Comparison of ENCODE assay signal across 15 cellular contexts in the genomic region with DNA sequence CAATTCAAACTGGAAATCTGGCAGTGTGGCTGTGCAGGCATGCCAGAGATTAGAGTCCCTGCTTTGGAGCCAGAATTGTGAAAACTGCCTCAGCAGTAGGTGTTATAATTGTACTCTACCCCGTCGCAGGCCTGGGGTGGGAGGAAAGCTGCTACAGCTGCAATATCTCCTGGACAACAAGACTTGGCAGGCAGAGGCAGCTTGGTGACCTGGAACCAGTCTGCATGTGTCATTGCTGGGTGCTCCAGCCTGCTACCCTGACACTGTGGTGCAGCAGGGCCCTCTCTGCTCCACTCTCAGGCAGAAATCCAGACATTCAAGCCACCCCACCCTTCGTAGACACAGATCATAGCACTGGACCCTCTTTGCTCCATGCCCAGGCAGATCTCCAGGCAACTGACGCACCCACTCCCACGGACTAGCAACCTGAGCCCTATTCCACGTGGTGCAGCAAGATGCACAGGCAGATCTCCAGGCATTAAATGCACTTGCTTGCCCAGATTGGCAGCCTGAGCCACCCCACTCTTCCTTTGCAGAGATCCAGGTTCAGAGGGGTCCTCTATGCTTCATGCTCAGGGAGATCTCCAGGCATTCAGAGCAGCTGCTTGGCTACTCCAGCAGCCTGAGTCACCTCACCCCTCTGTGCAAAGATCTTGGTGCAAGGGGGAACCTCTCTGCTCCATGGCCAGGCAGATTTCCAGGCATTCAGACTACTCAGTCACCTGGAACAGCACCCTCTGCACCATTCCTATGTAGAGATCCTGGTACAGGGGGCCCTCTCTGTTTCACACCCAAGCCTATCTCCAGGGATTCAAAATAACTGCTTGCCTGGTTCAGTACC.
A peak's percentile ranks its signal among the peaks of the same experiment; 100 is the strongest.
DNase-seq lines count a peak whose midpoint lies in the region; ATAC-seq and TF ChIP-seq lines count a peak whose summit lies in the region.
"Had no signal": no experiment of that assay in that cellular context is flagged by ENCODE, and none has a peak within 500 bp of the region (broad histone marks: within the 10 kb centered on the region; RNA-seq: fewer than 3 reads in every experiment).

No MANE protein-coding gene starts in this region.

- H2AK5ac ChIP-seq in H9 (ENCODE audit: insufficient read length, low read length), result no peak overlapping the region

- H2AFZ ChIP-seq in H9 (ENCODE audit: low read length), result no peak overlapping the region

- H4K20me1 ChIP-seq in H9 (ENCODE audit: control insufficient read depth, insufficient read depth, insufficient read length), result no peaks in the 10 kb centered on the region

- H3K36me3 Mint-ChIP-seq in H9 (ENCODE audit: insufficient read depth in 1 of 3, low read depth in 3 of 3), result peaks cover 7 to 21% (median 9%) of the 10 kb centered on the region in 3 experiments; a peak in 6 of 7 replicates

- H2BK120ac ChIP-seq in H9 (ENCODE audit: low read depth, low read length, poor library complexity, severe bottlenecking), result no peak overlapping the region

- no peak overlapping the region for H3K27ac ChIP-seq in H9 (ENCODE audit: insufficient read length, low read depth, low read length)
- H3K27ac ChIP-seq: esophagus squamous epithelium, KMS-11 had no signal

- peak overlapping the region in 2 of 3 experiments; percentile 58 to 91; a peak in 4 of 7 replicates for H3K27ac Mint-ChIP-seq in H9
- H3K27ac Mint-ChIP-seq: activated CD8-positive, alpha-beta memory T cell treated with anti-CD3 and anti-CD28 coated beads, Interleukin-2, amount 10 ng/mL, durations not matched to agents 7 days and 5 days; activated naive CD4-positive, alpha-beta T cell treated with anti-CD3 and anti-CD28 coated beads, Interleukin-2, amount 10 ng/mL, durations not matched to agents 7 days and 5 days; stimulated activated naive CD8-positive, alpha-beta T cell treated with anti-CD3 and anti-CD28 coated beads, Interleukin-15, Interleukin-2, amounts not matched to agents 100 ng/mL and 50 ng/mL, for 24 hours had no signal

- H2BK5ac ChIP-seq in H9 (ENCODE audit: insufficient read length, low read length), result no peak overlapping the region

- no peak overlapping the region for H3K18ac ChIP-seq in H9 (ENCODE audit: insufficient read length, low read depth, low read length)

- H2BK15ac ChIP-seq in H9 (ENCODE audit: low read depth, low read length), result no peak overlapping the region

- ATAC-seq in activated CD4-positive, CD25-positive, alpha-beta regulatory T cell treated with anti-CD3 and anti-CD28 coated beads, Interleukin-2, amount 50 U/mL, for 24 hours, result no peak
- ATAC-seq: activated CD8-positive, alpha-beta memory T cell treated with anti-CD3 and anti-CD28 coated beads, Interleukin-2, amount 10 ng/mL, durations not matched to agents 7 days and 5 days had no signal

- H2BK12ac ChIP-seq in H9 (ENCODE audit: insufficient read length, low read depth, low read length), result no peak overlapping the region

- TF ChIP-seq CTCF in H9 (conservative IDR thresholded peaks at IDR 0.05), result no peak

- no peak overlapping the region for H3K56ac ChIP-seq in H9 (ENCODE audit: insufficient read length, low read depth, low read length)

- intact Hi-C loops in cardiac septum (cut with DNase I), result loop anchor here (5.0 kb wide), 2 partner anchors 83 to 152 kb away; no protein-coding TSS in a partner anchor
- intact Hi-C loops in posterior cingulate gyrus (cut with DNase I), result no loop called here

- H3K27me3 Mint-ChIP-seq in H9 (ENCODE audit: low read depth), result no peaks in the 10 kb centered on the region
- H3K27me3 Mint-ChIP-seq: activated CD8-positive, alpha-beta memory T cell treated with anti-CD3 and anti-CD28 coated beads, Interleukin-2, amount 10 ng/mL, durations not matched to agents 7 days and 5 days; activated naive CD4-positive, alpha-beta T cell treated with anti-CD3 and anti-CD28 coated beads, Interleukin-2, amount 10 ng/mL, durations not matched to agents 7 days and 5 days; stimulated activated naive CD8-positive, alpha-beta T cell treated with anti-CD3 and anti-CD28 coated beads, Interleukin-15, Interleukin-2, amounts not matched to agents 100 ng/mL and 50 ng/mL, for 24 hours had no signal

- no peak overlapping the region for H3K4me2 ChIP-seq in H9 (ENCODE audit: insufficient read depth, insufficient read length, low read length)
- H3K4me2 ChIP-seq: KMS-11 had no signal

- no peak overlapping the region for H3T11ph ChIP-seq in H9 (ENCODE audit: low read length)

- H3K9me3 ChIP-seq in H9 (ENCODE audit: control insufficient read depth, low read depth, low read length), result no peaks in the 10 kb centered on the region
- H3K9me3 ChIP-seq: esophagus squamous epithelium had no signal

- H3K4me1 Mint-ChIP-seq in H9, result no peaks in the 10 kb centered on the region
- H3K4me1 Mint-ChIP-seq: activated CD8-positive, alpha-beta memory T cell treated with anti-CD3 and anti-CD28 coated beads, Interleukin-2, amount 10 ng/mL, durations not matched to agents 7 days and 5 days; activated naive CD4-positive, alpha-beta T cell treated with anti-CD3 and anti-CD28 coated beads, Interleukin-2, amount 10 ng/mL, durations not matched to agents 7 days and 5 days had no signal

- no peaks in the 10 kb centered on the region for H3K4me1 ChIP-seq in H9 (ENCODE audit: insufficient read depth, low read length)

- H3K27me3 ChIP-seq in H9 (ENCODE audit: insufficient read depth, low read length), result no peaks in the 10 kb centered on the region
- H3K27me3 ChIP-seq: esophagus squamous epithelium had no signal

- no peak overlapping the region for H4K5ac ChIP-seq in H9 (ENCODE audit: insufficient read length, low read depth, low read length)

- no peak overlapping the region for H4K8ac ChIP-seq in H9 (replicated peaks; ENCODE audit: insufficient read length, low read depth, low read length)

- 0 out of 2 replicates have a peak, but pooled peaks cover 3% of the 10 kb centered on the region for H3K79me2 ChIP-seq in H9 (ENCODE audit: insufficient read depth, low read length)

- no peaks in the 10 kb centered on the region for H3K23me2 ChIP-seq in H9 (ENCODE audit: insufficient read length, low read depth, low read length, poor library complexity, severe bottlenecking)

- no peak overlapping the region for H4K91ac ChIP-seq in H9 (ENCODE audit: insufficient read length, low read depth, low read length)

- no CpG with 5 or more reads among the region's 6 CpGs for WGBS in H9 (ENCODE audit: extremely low coverage, insufficient read length, low lambda C conversion rate)

- H3K4ac ChIP-seq in H9 (ENCODE audit: low read depth, low read length), result no peak overlapping the region

- no peaks in the 10 kb centered on the region for H3K79me1 ChIP-seq in H9 (ENCODE audit: insufficient read depth, low read depth, low read length, poor library complexity, severe bottlenecking)

- H3K23ac ChIP-seq in H9 (ENCODE audit: insufficient read length, low read depth, low read length), result no peak overlapping the region

- peaks cover 2 to 5% of the 10 kb centered on the region in 2 experiments; a peak in 1 of 5 replicates for H3K9me3 Mint-ChIP-seq in H9

- no peak overlapping the region for H2BK20ac ChIP-seq in H9 (ENCODE audit: low read depth, low read length, poor library complexity, severe bottlenecking)

- H3K4me3 Mint-ChIP-seq in H9, result no peak overlapping the region
- H3K4me3 Mint-ChIP-seq: activated CD8-positive, alpha-beta memory T cell treated with anti-CD3 and anti-CD28 coated beads, Interleukin-2, amount 10 ng/mL, durations not matched to agents 7 days and 5 days; activated naive CD4-positive, alpha-beta T cell treated with anti-CD3 and anti-CD28 coated beads, Interleukin-2, amount 10 ng/mL, durations not matched to agents 7 days and 5 days; stimulated activated naive CD8-positive, alpha-beta T cell treated with anti-CD3 and anti-CD28 coated beads, Interleukin-15, Interleukin-2, amounts not matched to agents 100 ng/mL and 50 ng/mL, for 24 hours had no signal

- no peak for DNase-seq in H9
- DNase-seq in anterior cingulate cortex (lab: John Stamatoyannopoulos, UW), result peak in 41 of 58 donors; percentile 2 to 62 (median 25)
- DNase-seq in cardiac septum (ENCODE audit: low spot score), result peak; percentile 80
- DNase-seq in posterior cingulate gyrus, result peak in 9 of 10 donors; percentile 11 to 92 (median 56)
- DNase-seq in GF-D8 (lab: John Stamatoyannopoulos, UW), result no peak
- no peak for DNase-seq in GM03348 (ENCODE audit: low spot score)
- DNase-seq: activated CD8-positive, alpha-beta memory T cell treated with anti-CD3 and anti-CD28 coated beads, Interleukin-2, amount 10 ng/mL, durations not matched to agents 7 days and 5 days; activated naive CD4-positive, alpha-beta T cell treated with anti-CD3 and anti-CD28 coated beads, Interleukin-2, amount 10 ng/mL, durations not matched to agents 7 days and 5 days; esophagus squamous epithelium; NCI-H1694 treated with DMSO at 0.1 percent for 48 hours; NCI-H748 treated with DMSO at 0.1 percent for 48 hours; retina had no signal

- no peak overlapping the region for H3K14ac ChIP-seq in H9 (ENCODE audit: insufficient read depth, low read length)

- H3K9ac ChIP-seq in H9 (ENCODE audit: extremely low read depth, insufficient read length, low read length), result no peak overlapping the region
- H3K9ac ChIP-seq: KMS-11 had no signal

Comparison
In these comparisons a context has a peak if more than half of its experiments do, and no peak if none do; other contexts are left out.
1. DNase-seq: peak in anterior cingulate cortex (41 of 58), cardiac septum (single experiment) and posterior cingulate gyrus (9 of 10); none in H9 (single experiment), GF-D8 (single experiment) and GM03348 (single experiment).